1 cellular context compared by ENCODE assay signal in the genomic region with DNA sequence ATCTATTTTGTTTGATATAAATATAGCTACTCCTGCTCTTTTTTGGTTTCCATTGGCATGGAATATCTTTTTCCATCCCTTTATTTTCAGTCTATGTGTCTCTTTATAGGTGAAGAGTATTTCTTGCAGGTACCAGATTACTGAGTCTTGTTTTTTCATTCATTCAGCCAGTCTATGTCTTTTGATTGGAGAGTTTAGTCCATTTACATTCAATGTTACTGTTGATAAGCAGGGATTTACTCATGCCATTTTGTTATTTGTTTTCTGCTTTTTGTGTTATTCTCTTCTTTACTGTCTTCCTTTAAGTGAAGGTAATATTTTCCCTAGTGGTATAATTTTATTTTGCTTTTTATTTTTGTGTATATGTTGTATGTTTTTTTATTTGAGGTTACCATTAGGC. TPM values are rescaled to one million over a fixed set of nuclear protein-coding genes. Genes with fewer than 3 reads are reported as not detected.
DNase-seq lines count a peak whose midpoint lies in the region; ATAC-seq, FAIRE-seq and TF ChIP-seq lines count a peak whose summit lies in the region.
"Not testable (repeated sequence)": the region's sequence is repeated elsewhere in the genome, so short reads cannot be mapped to it uniquely, and the experiment has no call there.

No MANE protein-coding gene starts in this region.

- intact Hi-C loops in K562 (cut with micrococcal nuclease): not testable (repeated sequence)

- not testable (repeated sequence) for H2AFZ ChIP-seq in K562 (ENCODE audit: low read depth, low read length)

- H3K27ac ChIP-seq in K562 (ENCODE audit: extremely low read depth, low read depth, low read length): not testable (repeated sequence)

- not testable (repeated sequence) for DNase-seq in K562 (ENCODE audit: extremely low read depth in 1 of 4, low spot score in 3 of 4)

- H3K4me1 ChIP-seq in K562 (replicated peaks in 1 of 2; ENCODE audit: control insufficient read depth in 2 of 2, insufficient read depth in 2 of 2, low read length in 2 of 2): not testable (repeated sequence)

- TF ChIP-seq EP300 in K562 (IDR thresholded peaks at IDR 0.05; ENCODE audit: low read length): not testable (repeated sequence)

- CTCF ChIA-PET in K562 (lab: Yijun Ruan, JAX; ENCODE audit: low intra/inter-chr PET ratio): not testable (repeated sequence)

- in situ Hi-C loops in K562 (cut with MboI): loop anchor here (10.0 kb wide), 2 partner anchors 215 to 485 kb away; a partner anchor contains a TSS

- not testable (repeated sequence) for H3K9me1 ChIP-seq in K562 (ENCODE audit: control insufficient read depth, insufficient read depth, low read length)

- not testable (repeated sequence) for H3K4me2 ChIP-seq in K562 (ENCODE audit: insufficient read depth, low read length)

- not testable (repeated sequence) for H3K36me3 ChIP-seq in K562 (ENCODE audit: control insufficient read depth, insufficient read depth, low read length)

- not testable (repeated sequence) for H3K4me3 ChIP-seq in K562

- not testable (repeated sequence) for TF ChIP-seq CTCF in K562 (IDR thresholded peaks at IDR 0.05 in 2 of 3, conservative IDR thresholded peaks at IDR 0.05 in 1 of 3; ENCODE audit: insufficient read depth in 2 of 3, low read depth in 1 of 3, low read length in 3 of 3)

- H3K9ac ChIP-seq in K562 (ENCODE audit: insufficient read depth in 1 of 2, low read depth in 2 of 2, low read length in 2 of 2): not testable (repeated sequence)

- FAIRE-seq in K562 (lab: Jason Lieb, UNC): not testable (repeated sequence)

- not testable (repeated sequence) for H3K79me2 ChIP-seq in K562 (ENCODE audit: control insufficient read depth, insufficient read depth, low read length)

- not testable (repeated sequence) for ATAC-seq in K562

- TF ChIP-seq RAD21 in K562 (CRISPR knock-in tag; conservative IDR thresholded peaks at IDR 0.05 in 1 of 2, IDR thresholded peaks at IDR 0.05 in 1 of 2): not testable (repeated sequence)

- BruUV-seq in K562 (replicated peaks; lab: Mats Ljungman, UMichigan): not testable (repeated sequence)

- H3K27me3 ChIP-seq in K562 (ENCODE audit: control insufficient read depth in 2 of 2, insufficient read depth in 2 of 2, low read length in 2 of 2): not testable (repeated sequence)

- POLR2A ChIA-PET in K562 (lab: Yijun Ruan, JAX): not testable (repeated sequence)

- H3K9me3 ChIP-seq in K562 (replicated peaks; ENCODE audit: control insufficient read depth, insufficient read depth, low read depth, low read length): not testable (repeated sequence)

- H4K20me1 ChIP-seq in K562 (replicated peaks; ENCODE audit: control insufficient read depth, insufficient read depth, low read length): not testable (repeated sequence)

- TF ChIP-seq POLR2A in K562 (conservative IDR thresholded peaks at IDR 0.05): not testable (repeated sequence)

TF ChIP-seq in K562, 482 proteins besides CTCF, POLR2A, EP300 and RAD21:
- TF ChIP-seq ZNF354B (CRISPR knock-in tag; IDR thresholded peaks at IDR 0.05): 0 out of 2 replicates have a peak, but pooled peaks have one; percentile 32
- TF ChIP-seq ZNF507 (tag; conservative IDR thresholded peaks at IDR 0.05): peak; percentile 92

RNA-seq across cellular contexts. Expression of a gene that starts 35.9 kb away (rescaled TPM):
- 18.8 and 70.7 TPM in 2 replicates for total RNA-seq in K562 (2011; cell fraction: chromatin; rRNA removed; ENCODE audit: low replicate concordance)
- total RNA-seq in K562 (2011; cell fraction: nucleolus; rRNA removed): 14.5 and 16.8 TPM in 2 replicates
- 30.1 and 35.5 TPM in 2 replicates for total RNA-seq in K562 (2011; cell fraction: nucleoplasm; rRNA removed)
- total RNA-seq in K562 (2014; rRNA removed) (35.6 and 40.2 TPM in 2 replicates), K562 (2014; rRNA removed; fragmentation: Illumina TruSeq; extraction: Trizol) (84.4 and 94.1 TPM in 2 replicates), K562 (2015; rRNA removed; fragmentation: Illumina TruSeq; extraction: Trizol) (82.8 and 88.8 TPM in 2 replicates), K562 (2021) (50.0 and 52.2 TPM in 2 replicates)
- polyA plus RNA-seq in K562 (2011; rRNA removed) (46.8 and 48.6 TPM in 2 replicates), K562 (2014; fragmentation: Illumina TruSeq; extraction: Trizol) (67.2 and 74.1 TPM in 2 replicates), K562 (2014; fragmentation: Nextera tagmentation; extraction: Ambion mirVana) (10 to 100 TPM; 79.7 to 86.1 TPM), K562 (2014; rRNA removed) (39.9 and 45.7 TPM in 2 replicates)
- 11.8 and 19.3 TPM in 2 replicates for polyA plus RNA-seq in K562 (2011; cell fraction: cytosol; rRNA removed)
- polyA plus RNA-seq in K562 (2011; cell fraction: nucleus; rRNA removed): 22.3 and 27.1 TPM in 2 replicates
- 50.9 and 53.6 TPM in 2 replicates for polyA plus RNA-seq in K562 (2012)
- 45.8 and 57.1 TPM in 2 replicates for polyA minus RNA-seq in K562 (2011; rRNA and poly(A)+ RNA removed)
- 32.4 and 36.3 TPM in 2 replicates for polyA minus RNA-seq in K562 (2011; cell fraction: cytosol; rRNA and poly(A)+ RNA removed)
- 25.7 and 44.2 TPM in 2 replicates for polyA minus RNA-seq in K562 (2011; cell fraction: nucleus; rRNA and poly(A)+ RNA removed)
